In the genomic region with DNA sequence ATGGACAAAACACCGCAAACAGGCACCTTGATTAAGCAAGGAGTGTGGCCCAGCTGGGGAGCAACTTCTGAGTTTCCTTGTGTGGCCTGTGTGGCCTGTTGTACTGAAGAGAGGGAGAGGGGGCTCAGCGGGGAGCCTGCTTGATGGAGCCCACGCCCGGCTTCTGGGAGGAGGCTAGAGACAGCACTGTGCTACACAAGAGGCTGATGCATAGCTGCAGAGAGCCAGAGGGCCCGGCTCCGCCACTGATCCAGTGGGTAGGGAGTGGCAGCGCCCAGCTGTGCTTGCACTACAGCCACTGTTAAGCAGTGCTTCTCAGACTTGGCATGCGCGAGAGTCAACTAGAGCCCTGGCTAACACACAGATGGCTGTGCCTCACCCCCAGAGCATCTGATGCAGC, we compare ENCODE assay signal across 1 cellular context.
TF ChIP-seq lines count a peak whose summit lies in the region.

No MANE protein-coding gene starts in this region.

TF ChIP-seq in GM23338, 12 proteins besides CTCF, POLR2A, EP300 and RAD21 (continued from another document):
- TF ChIP-seq, protein P1, sequence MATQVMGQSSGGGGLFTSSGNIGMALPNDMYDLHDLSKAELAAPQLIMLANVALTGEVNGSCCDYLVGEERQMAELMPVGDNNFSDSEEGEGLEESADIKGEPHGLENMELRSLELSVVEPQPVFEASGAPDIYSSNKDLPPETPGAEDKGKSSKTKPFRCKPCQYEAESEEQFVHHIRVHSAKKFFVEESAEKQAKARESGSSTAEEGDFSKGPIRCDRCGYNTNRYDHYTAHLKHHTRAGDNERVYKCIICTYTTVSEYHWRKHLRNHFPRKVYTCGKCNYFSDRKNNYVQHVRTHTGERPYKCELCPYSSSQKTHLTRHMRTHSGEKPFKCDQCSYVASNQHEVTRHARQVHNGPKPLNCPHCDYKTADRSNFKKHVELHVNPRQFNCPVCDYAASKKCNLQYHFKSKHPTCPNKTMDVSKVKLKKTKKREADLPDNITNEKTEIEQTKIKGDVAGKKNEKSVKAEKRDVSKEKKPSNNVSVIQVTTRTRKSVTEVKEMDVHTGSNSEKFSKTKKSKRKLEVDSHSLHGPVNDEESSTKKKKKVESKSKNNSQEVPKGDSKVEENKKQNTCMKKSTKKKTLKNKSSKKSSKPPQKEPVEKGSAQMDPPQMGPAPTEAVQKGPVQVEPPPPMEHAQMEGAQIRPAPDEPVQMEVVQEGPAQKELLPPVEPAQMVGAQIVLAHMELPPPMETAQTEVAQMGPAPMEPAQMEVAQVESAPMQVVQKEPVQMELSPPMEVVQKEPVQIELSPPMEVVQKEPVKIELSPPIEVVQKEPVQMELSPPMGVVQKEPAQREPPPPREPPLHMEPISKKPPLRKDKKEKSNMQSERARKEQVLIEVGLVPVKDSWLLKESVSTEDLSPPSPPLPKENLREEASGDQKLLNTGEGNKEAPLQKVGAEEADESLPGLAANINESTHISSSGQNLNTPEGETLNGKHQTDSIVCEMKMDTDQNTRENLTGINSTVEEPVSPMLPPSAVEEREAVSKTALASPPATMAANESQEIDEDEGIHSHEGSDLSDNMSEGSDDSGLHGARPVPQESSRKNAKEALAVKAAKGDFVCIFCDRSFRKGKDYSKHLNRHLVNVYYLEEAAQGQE (IDR thresholded peaks at IDR 0.05; ENCODE audit: unreplicated experiment) = no peak
- no peak for TF ChIP-seq STAT1 (IDR thresholded peaks at IDR 0.05; ENCODE audit: unreplicated experiment)
- TF ChIP-seq CREB1 (CRISPR knock-in tag; IDR thresholded peaks at IDR 0.05; ENCODE audit: low read depth) = no peak
- TF ChIP-seq ZNF331 (CRISPR knock-in tag; IDR thresholded peaks at IDR 0.05; ENCODE audit: low read depth) = no peak
- TF ChIP-seq, protein P2, sequence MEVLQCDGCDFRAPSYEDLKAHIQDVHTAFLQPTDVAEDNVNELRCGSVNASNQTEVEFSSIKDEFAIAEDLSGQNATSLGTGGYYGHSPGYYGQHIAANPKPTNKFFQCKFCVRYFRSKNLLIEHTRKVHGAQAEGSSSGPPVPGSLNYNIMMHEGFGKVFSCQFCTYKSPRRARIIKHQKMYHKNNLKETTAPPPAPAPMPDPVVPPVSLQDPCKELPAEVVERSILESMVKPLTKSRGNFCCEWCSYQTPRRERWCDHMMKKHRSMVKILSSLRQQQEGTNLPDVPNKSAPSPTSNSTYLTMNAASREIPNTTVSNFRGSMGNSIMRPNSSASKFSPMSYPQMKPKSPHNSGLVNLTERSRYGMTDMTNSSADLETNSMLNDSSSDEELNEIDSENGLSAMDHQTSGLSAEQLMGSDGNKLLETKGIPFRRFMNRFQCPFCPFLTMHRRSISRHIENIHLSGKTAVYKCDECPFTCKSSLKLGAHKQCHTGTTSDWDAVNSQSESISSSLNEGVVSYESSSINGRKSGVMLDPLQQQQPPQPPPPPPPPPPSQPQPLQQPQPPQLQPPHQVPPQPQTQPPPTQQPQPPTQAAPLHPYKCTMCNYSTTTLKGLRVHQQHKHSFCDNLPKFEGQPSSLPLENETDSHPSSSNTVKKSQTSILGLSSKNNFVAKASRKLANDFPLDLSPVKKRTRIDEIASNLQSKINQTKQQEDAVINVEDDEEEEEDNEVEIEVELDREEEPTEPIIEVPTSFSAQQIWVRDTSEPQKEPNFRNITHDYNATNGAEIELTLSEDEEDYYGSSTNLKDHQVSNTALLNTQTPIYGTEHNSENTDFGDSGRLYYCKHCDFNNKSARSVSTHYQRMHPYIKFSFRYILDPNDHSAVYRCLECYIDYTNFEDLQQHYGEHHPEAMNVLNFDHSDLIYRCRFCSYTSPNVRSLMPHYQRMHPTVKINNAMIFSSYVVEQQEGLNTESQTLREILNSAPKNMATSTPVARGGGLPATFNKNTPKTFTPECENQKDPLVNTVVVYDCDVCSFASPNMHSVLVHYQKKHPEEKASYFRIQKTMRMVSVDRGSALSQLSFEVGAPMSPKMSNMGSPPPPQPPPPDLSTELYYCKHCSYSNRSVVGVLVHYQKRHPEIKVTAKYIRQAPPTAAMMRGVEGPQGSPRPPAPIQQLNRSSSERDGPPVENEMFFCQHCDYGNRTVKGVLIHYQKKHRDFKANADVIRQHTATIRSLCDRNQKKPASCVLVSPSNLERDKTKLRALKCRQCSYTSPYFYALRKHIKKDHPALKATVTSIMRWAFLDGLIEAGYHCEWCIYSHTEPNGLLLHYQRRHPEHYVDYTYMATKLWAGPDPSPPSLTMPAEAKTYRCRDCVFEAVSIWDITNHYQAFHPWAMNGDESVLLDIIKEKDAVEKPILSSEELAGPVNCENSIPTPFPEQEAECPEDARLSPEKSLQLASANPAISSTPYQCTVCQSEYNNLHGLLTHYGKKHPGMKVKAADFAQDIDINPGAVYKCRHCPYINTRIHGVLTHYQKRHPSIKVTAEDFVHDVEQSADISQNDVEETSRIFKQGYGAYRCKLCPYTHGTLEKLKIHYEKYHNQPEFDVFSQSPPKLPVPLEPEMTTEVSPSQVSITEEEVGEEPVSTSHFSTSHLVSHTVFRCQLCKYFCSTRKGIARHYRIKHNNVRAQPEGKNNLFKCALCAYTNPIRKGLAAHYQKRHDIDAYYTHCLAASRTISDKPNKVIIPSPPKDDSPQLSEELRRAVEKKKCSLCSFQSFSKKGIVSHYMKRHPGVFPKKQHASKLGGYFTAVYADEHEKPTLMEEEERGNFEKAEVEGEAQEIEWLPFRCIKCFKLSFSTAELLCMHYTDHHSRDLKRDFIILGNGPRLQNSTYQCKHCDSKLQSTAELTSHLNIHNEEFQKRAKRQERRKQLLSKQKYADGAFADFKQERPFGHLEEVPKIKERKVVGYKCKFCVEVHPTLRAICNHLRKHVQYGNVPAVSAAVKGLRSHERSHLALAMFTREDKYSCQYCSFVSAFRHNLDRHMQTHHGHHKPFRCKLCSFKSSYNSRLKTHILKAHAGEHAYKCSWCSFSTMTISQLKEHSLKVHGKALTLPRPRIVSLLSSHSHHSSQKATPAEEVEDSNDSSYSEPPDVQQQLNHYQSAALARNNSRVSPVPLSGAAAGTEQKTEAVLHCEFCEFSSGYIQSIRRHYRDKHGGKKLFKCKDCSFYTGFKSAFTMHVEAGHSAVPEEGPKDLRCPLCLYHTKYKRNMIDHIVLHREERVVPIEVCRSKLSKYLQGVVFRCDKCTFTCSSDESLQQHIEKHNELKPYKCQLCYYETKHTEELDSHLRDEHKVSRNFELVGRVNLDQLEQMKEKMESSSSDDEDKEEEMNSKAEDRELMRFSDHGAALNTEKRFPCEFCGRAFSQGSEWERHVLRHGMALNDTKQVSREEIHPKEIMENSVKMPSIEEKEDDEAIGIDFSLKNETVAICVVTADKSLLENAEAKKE (CRISPR knock-in tag; IDR thresholded peaks at IDR 0.05) = no peak
- TF ChIP-seq EZH2phosphoT487 (IDR thresholded peaks at IDR 0.05; ENCODE audit: unreplicated experiment) = no peak
- no peak for TF ChIP-seq EZH2 (IDR thresholded peaks at IDR 0.05; ENCODE audit: low read depth, unreplicated experiment)
- no peak for TF ChIP-seq POLR2AphosphoS5 (IDR thresholded peaks at IDR 0.05; ENCODE audit: low read depth)
- TF ChIP-seq, protein P3, sequence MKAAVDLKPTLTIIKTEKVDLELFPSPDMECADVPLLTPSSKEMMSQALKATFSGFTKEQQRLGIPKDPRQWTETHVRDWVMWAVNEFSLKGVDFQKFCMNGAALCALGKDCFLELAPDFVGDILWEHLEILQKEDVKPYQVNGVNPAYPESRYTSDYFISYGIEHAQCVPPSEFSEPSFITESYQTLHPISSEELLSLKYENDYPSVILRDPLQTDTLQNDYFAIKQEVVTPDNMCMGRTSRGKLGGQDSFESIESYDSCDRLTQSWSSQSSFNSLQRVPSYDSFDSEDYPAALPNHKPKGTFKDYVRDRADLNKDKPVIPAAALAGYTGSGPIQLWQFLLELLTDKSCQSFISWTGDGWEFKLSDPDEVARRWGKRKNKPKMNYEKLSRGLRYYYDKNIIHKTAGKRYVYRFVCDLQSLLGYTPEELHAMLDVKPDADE (IDR thresholded peaks at IDR 0.05) = no peak
